9 cellular contexts compared by ENCODE assay signal in genomic region chr2:149597050-149598013, GRCh38. TPM values are rescaled to one million over a fixed set of nuclear protein-coding genes. Genes with fewer than 3 reads are reported as not detected.
DNase-seq lines count a peak whose midpoint lies in the region; ATAC-seq and TF ChIP-seq lines count a peak whose summit lies in the region.
"Had no signal": no experiment of that assay in that cellular context is flagged by ENCODE, and none has a peak within 500 bp of the region (broad histone marks: within the 10 kb centered on the region; RNA-seq: fewer than 3 reads in every experiment).

No MANE protein-coding gene starts in this region.

- WGBS in esophagus squamous epithelium, 2 donors, result 27 to 31% methylated on average over 12 of the region's 12 CpGs

- TF ChIP-seq POLR2A in esophagus squamous epithelium (IDR thresholded peaks at IDR 0.05), result no peak

- 0 out of 2 replicates have a peak overlapping the region, but pooled peaks have one; percentile 13 for H2AFZ ChIP-seq in GM23338
- H2AFZ ChIP-seq in KMS-11 (ENCODE audit: low read depth), result peak overlapping the region; percentile 27; the same call in 1 of the 2 replicates

- H3K9ac ChIP-seq in KMS-11, result no peak overlapping the region

- no peak overlapping the region for H3K4me3 ChIP-seq in GM23338
- no peak overlapping the region for H3K4me3 ChIP-seq in KMS-11 (IDR thresholded peaks at IDR 0.05; ENCODE audit: insufficient read depth, low read depth, low read length)
- peak overlapping the region in 1 of 4 donors; percentile 26 for H3K4me3 ChIP-seq in esophagus squamous epithelium
- H3K4me3 ChIP-seq in tibial artery, result peak overlapping the region; percentile 34 to 37
- H3K4me3 ChIP-seq: skin epidermis had no signal

- H3K36me3 Mint-ChIP-seq in GM23338 (ENCODE audit: low read depth), result peaks cover 5% of the 10 kb centered on the region; the same call in 2 of the 3 replicates
- H3K36me3 Mint-ChIP-seq in natural killer cell treated with Interleukin-12 subunit alpha and Interleukin-12 subunit beta and Interleukin-15 and Interleukin-18, amount 100 ng/mL, for 72 hours, result no peaks in the 10 kb centered on the region

- peak; percentile 96 for ATAC-seq in GM23338
- peak; percentile 92 to 96 for ATAC-seq in natural killer cell treated with Interleukin-12 subunit alpha and Interleukin-12 subunit beta and Interleukin-15 and Interleukin-18, amount 100 ng/mL, for 72 hours

- H3K9me2 ChIP-seq in GM23338 (ENCODE audit: insufficient read depth), result no peaks in the 10 kb centered on the region

- peaks cover 8% of the 10 kb centered on the region; the same call in 1 of the 2 replicates for H3K4me1 ChIP-seq in GM23338 (ENCODE audit: insufficient read depth)
- H3K4me1 ChIP-seq in KMS-11 (ENCODE audit: low read depth, poor library complexity, severe bottlenecking), result peaks cover 12% of the 10 kb centered on the region
- peaks cover 0 to 10% (median 2%) of the 10 kb centered on the region in 3 donors for H3K4me1 ChIP-seq in esophagus squamous epithelium
- H3K4me1 ChIP-seq in tibial artery, result peaks cover 0 to 5% (median 2%) of the 10 kb centered on the region in 4 donors

- in situ Hi-C loops in G401 (cut with HindIII; ENCODE audit: low sequenced_read_pairs), result no loop called here

- no peaks in the 10 kb centered on the region for H3F3A ChIP-seq in GM23338 (replicated peaks; ENCODE audit: low read depth)

- H3K4me3 Mint-ChIP-seq in GM23338, result no peak overlapping the region
- peak overlapping the region; percentile 15 for H3K4me3 Mint-ChIP-seq in natural killer cell treated with Interleukin-12 subunit alpha and Interleukin-12 subunit beta and Interleukin-15 and Interleukin-18, amount 100 ng/mL, for 72 hours

- no peak overlapping the region for H3K27ac ChIP-seq in GM23338 (ENCODE audit: low read depth)
- H3K27ac ChIP-seq in KMS-11, result no peak overlapping the region
- H3K27ac ChIP-seq in esophagus squamous epithelium, result no peak overlapping the region
- H3K27ac ChIP-seq in tibial artery, result no peak overlapping the region

- intact Hi-C loops in esophagus squamous epithelium (cut with DNase I) (loop anchor here (10.0 kb wide), 2 partner anchors 887 to 1647 kb away; partner anchors contain the start of gene RND3), tibial artery (cut with DNase I; ENCODE audit: low total_unique reads) (loop anchor here (5.0 to 10.0 kb wide), 3 partner anchors 1017 to 1637 kb away; no protein-coding TSS in a partner anchor)

- H3K4me1 Mint-ChIP-seq in GM23338, result peaks cover 18% of the 10 kb centered on the region; the same call in 2 of the 3 replicates
- peaks cover 15% of the 10 kb centered on the region in 2 donors for H3K4me1 Mint-ChIP-seq in natural killer cell treated with Interleukin-12 subunit alpha and Interleukin-12 subunit beta and Interleukin-15 and Interleukin-18, amount 100 ng/mL, for 72 hours (ENCODE audit: low read depth in 2 of 2)

- H3K27ac Mint-ChIP-seq in GM23338, result 0 out of 2 replicates have a peak overlapping the region, but pooled peaks have one; percentile 30
- peak overlapping the region; percentile 20 to 43 for H3K27ac Mint-ChIP-seq in natural killer cell treated with Interleukin-12 subunit alpha and Interleukin-12 subunit beta and Interleukin-15 and Interleukin-18, amount 100 ng/mL, for 72 hours

- H4K20me1 ChIP-seq in GM23338 (replicated peaks; ENCODE audit: insufficient read depth), result no peaks in the 10 kb centered on the region
- H4K20me1 ChIP-seq in KMS-11 (ENCODE audit: insufficient read depth), result no peaks in the 10 kb centered on the region

- peaks cover 2% of the 10 kb centered on the region for H3K27me3 Mint-ChIP-seq in GM23338 (ENCODE audit: insufficient read depth, low read depth, poor library complexity)
- H3K27me3 Mint-ChIP-seq in natural killer cell treated with Interleukin-12 subunit alpha and Interleukin-12 subunit beta and Interleukin-15 and Interleukin-18, amount 100 ng/mL, for 72 hours, result peaks cover 14 to 20% of the 10 kb centered on the region in 2 donors

- H3K9me3 Mint-ChIP-seq in GM23338, result peaks cover 13% of the 10 kb centered on the region
- no peaks in the 10 kb centered on the region for H3K9me3 Mint-ChIP-seq in natural killer cell treated with Interleukin-12 subunit alpha and Interleukin-12 subunit beta and Interleukin-15 and Interleukin-18, amount 100 ng/mL, for 72 hours

- DNase-seq in G401 (ENCODE audit: low spot score), result peak; percentile 81
- peak; percentile 84 for DNase-seq in GM23338 (ENCODE audit: low spot score)
- peak; percentile 6 for DNase-seq in OCI-M2 (lab: John Stamatoyannopoulos, UW; ENCODE audit: unreplicated experiment)
- DNase-seq in activated T-cell treated with anti-CD3 and anti-CD28 coated beads, Interleukin-2, amount 50 U/mL, for 1 hour, result peak; percentile 34
- DNase-seq in esophagus squamous epithelium (lab: John Stamatoyannopoulos, UW), result no peak
- DNase-seq in natural killer cell treated with Interleukin-12 subunit alpha and Interleukin-12 subunit beta and Interleukin-15 and Interleukin-18, amount 100 ng/mL, for 72 hours (ENCODE audit: low spot score), result peak; percentile 63
- DNase-seq in tibial artery, result peak in 1 of 2 donors; percentile 30

- H3K4me2 ChIP-seq in GM23338, result no peak overlapping the region
- no peak overlapping the region; the same call in 1 of the 2 replicates for H3K4me2 ChIP-seq in KMS-11

- H3K79me2 ChIP-seq in GM23338 (replicated peaks; ENCODE audit: insufficient read depth) (no peaks in the 10 kb centered on the region), KMS-11 (ENCODE audit: insufficient read depth, low read depth) (no peaks in the 10 kb centered on the region)

- H3K27me3 ChIP-seq in GM23338 (ENCODE audit: insufficient read depth), result no peaks in the 10 kb centered on the region
- no peaks in the 10 kb centered on the region for H3K27me3 ChIP-seq in KMS-11 (ENCODE audit: insufficient read depth, low read depth)
- no peaks in the 10 kb centered on the region for H3K27me3 ChIP-seq in esophagus squamous epithelium
- no peaks in the 10 kb centered on the region for H3K27me3 ChIP-seq in tibial artery

- peak; percentile 88 to 99 for TF ChIP-seq CTCF in GM23338 (conservative IDR thresholded peaks at IDR 0.05; ENCODE audit: low read depth in 2 of 2)
- peak; percentile 83 for TF ChIP-seq CTCF in KMS-11 (conservative IDR thresholded peaks at IDR 0.05; ENCODE audit: low read depth, low read length)
- TF ChIP-seq CTCF in esophagus squamous epithelium (IDR thresholded peaks at IDR 0.05), result peak; percentile 63 to 83 (median 76)
- peak; percentile 72 to 85 for TF ChIP-seq CTCF in tibial artery (IDR thresholded peaks at IDR 0.05)

- H3K36me3 ChIP-seq in GM23338 (ENCODE audit: insufficient read depth), result no peaks in the 10 kb centered on the region
- no peaks in the 10 kb centered on the region for H3K36me3 ChIP-seq in KMS-11 (ENCODE audit: insufficient read depth)
- H3K36me3 ChIP-seq in esophagus squamous epithelium, result no peaks in the 10 kb centered on the region
- H3K36me3 ChIP-seq in tibial artery, result no peaks in the 10 kb centered on the region

- no peaks in the 10 kb centered on the region for H3K9me3 ChIP-seq in esophagus squamous epithelium
- peaks cover 0 to 9% (median 3%) of the 10 kb centered on the region in 3 donors for H3K9me3 ChIP-seq in tibial artery

TF ChIP-seq in GM23338, 12 proteins besides CTCF, POLR2A, EP300 and RAD21 (continues in another document):
- no peak for TF ChIP-seq EZH2 (IDR thresholded peaks at IDR 0.05; ENCODE audit: low read depth, unreplicated experiment)

RNA-seq across cellular contexts. Expression of gene MMADHC, which starts 9.8 kb away (rescaled TPM):
- 769 and 813 TPM in 2 replicates for total RNA-seq in G401 (2014; rRNA removed; shearing (Covaris generic))
- total RNA-seq in GM23338 (2014; rRNA removed; shearing (Covaris generic)), result 135 and 147 TPM in 2 replicates
- polyA plus RNA-seq in GM23338 (2016; fragmentation: Nextera tagmentation; extraction: Ambion mirVana), result 137 and 163 TPM in 2 replicates
- 100 to 1,000 TPM in 3 of 4 donors, 10 to 100 TPM in 1; 71.9 to 134 (median 110) TPM for total RNA-seq in esophagus squamous epithelium
- total RNA-seq in natural killer cell treated with Interleukin-12 subunit alpha and Interleukin-12 subunit beta and Interleukin-15 and Interleukin-18, amount 100 ng/mL, for 72 hours, result 100 to 1,000 TPM in 1 of 2 donors, 10 to 100 TPM in 1; 77.8 to 106 TPM

Comparison
In these comparisons a context has a peak if more than half of its experiments do, and no peak if none do; other contexts are left out.
1. H3K4me3 ChIP-seq: peak in tibial artery (2 of 2); none in GM23338 (single experiment) and KMS-11 (single experiment).
2. Peak in every context shown above with its lines, with median percentiles within 50 percentile points of each other: CTCF ChIP-seq.